1 cellular context compared by ENCODE assay signal in genomic region chr7:108525985-108526767, GRCh38.
A peak's percentile ranks its signal among the peaks of the same experiment; 100 is the strongest.
TF ChIP-seq lines count a peak whose summit lies in the region.

PNPLA8 (minus strand) TSS chr7:108526135; CDS start chr7:108515491, 10,644 bp downstream.

TF ChIP-seq in HepG2, 621 proteins besides CTCF, POLR2A, EP300 and RAD21 (continued from another document and continues in another):
- TF ChIP-seq ZNF329 (CRISPR knock-in tag; IDR thresholded peaks at IDR 0.05; ENCODE audit: low read depth) (peak; percentile 87; the same call in 1 of the 2 replicates), SAP130 (CRISPR knock-in tag; IDR thresholded peaks at IDR 0.05; ENCODE audit: low read depth) (peak; percentile 97), ZFX (CRISPR knock-in tag; IDR thresholded peaks at IDR 0.05; ENCODE audit: low read depth) (peak; percentile 91), ZFP82 (CRISPR knock-in tag; IDR thresholded peaks at IDR 0.05; ENCODE audit: borderline replicate concordance) (peak; percentile 49; the same call in 1 of the 2 replicates), ZSCAN9 (CRISPR knock-in tag; IDR thresholded peaks at IDR 0.05; ENCODE audit: borderline replicate concordance) (0 out of 2 replicates have a peak, but pooled peaks have one; percentile 13), ZNF367 (CRISPR knock-in tag; IDR thresholded peaks at IDR 0.05; ENCODE audit: borderline replicate concordance) (no peak), ZNF709 (CRISPR knock-in tag; IDR thresholded peaks at IDR 0.05) (peak; percentile 72; the same call in 1 of the 2 replicates), IKZF5 (CRISPR knock-in tag; IDR thresholded peaks at IDR 0.05) (0 out of 2 replicates have a peak, but pooled peaks have one; percentile 27), ZNF570 (CRISPR knock-in tag; IDR thresholded peaks at IDR 0.05; ENCODE audit: borderline replicate concordance) (no peak), ZMYM4 (CRISPR knock-in tag; IDR thresholded peaks at IDR 0.05) (peak; percentile 98), ZNF83 (CRISPR knock-in tag; IDR thresholded peaks at IDR 0.05; ENCODE audit: borderline replicate concordance) (no peak), BCL6 (CRISPR knock-in tag; IDR thresholded peaks at IDR 0.05) (peak; percentile 31; the same call in 1 of the 2 replicates), ZNF678 (CRISPR knock-in tag; IDR thresholded peaks at IDR 0.05) (0 out of 2 replicates have a peak, but pooled peaks have one; percentile 44), ZNF550 (CRISPR knock-in tag; IDR thresholded peaks at IDR 0.05; ENCODE audit: borderline replicate concordance) (no peak), HMGXB3 (CRISPR knock-in tag; IDR thresholded peaks at IDR 0.05; ENCODE audit: borderline replicate concordance) (no peak), ERF (CRISPR knock-in tag; IDR thresholded peaks at IDR 0.05) (peak; percentile 67), MNT (IDR thresholded peaks at IDR 0.05) (peak; percentile 77), FIP1L1 (IDR thresholded peaks at IDR 0.05; ENCODE audit: borderline replicate concordance, insufficient read depth, low read depth, low read length) (no peak), SIN3B (IDR thresholded peaks at IDR 0.05; ENCODE audit: low read length) (0 out of 2 replicates have a peak, but pooled peaks have one; percentile 29), ZSCAN25 (CRISPR knock-in tag; IDR thresholded peaks at IDR 0.05) (0 out of 2 replicates have a peak, but pooled peaks have one; percentile 32), TMF1 (CRISPR knock-in tag; IDR thresholded peaks at IDR 0.05; ENCODE audit: low read depth) (no peak), ZNF354B (CRISPR knock-in tag; IDR thresholded peaks at IDR 0.05) (no peak), ZNF24 (IDR thresholded peaks at IDR 0.05) (no peak), TBX2 (CRISPR knock-in tag; IDR thresholded peaks at IDR 0.05; ENCODE audit: borderline replicate concordance) (peak; percentile 90), REPIN1 (CRISPR knock-in tag; IDR thresholded peaks at IDR 0.05; ENCODE audit: borderline replicate concordance, low read depth) (peak; percentile 95), ZNF260 (CRISPR knock-in tag; IDR thresholded peaks at IDR 0.05; ENCODE audit: borderline replicate concordance, low read depth) (no peak), AFF4 (CRISPR knock-in tag; IDR thresholded peaks at IDR 0.05) (no peak), ZNF503 (CRISPR knock-in tag; IDR thresholded peaks at IDR 0.05) (no peak), HOXA9 (CRISPR knock-in tag; IDR thresholded peaks at IDR 0.05; ENCODE audit: borderline replicate concordance) (no peak), ZNF574 (CRISPR knock-in tag; IDR thresholded peaks at IDR 0.05) (peak; percentile 76; the same call in 1 of the 2 replicates), ZNF788 (CRISPR knock-in tag; IDR thresholded peaks at IDR 0.05; ENCODE audit: borderline replicate concordance) (no peak; the same call in 1 of the 2 replicates), ZFP36L1 (CRISPR knock-in tag; IDR thresholded peaks at IDR 0.05) (peak; percentile 82), HDAC2 (CRISPR knock-in tag; IDR thresholded peaks at IDR 0.05) (peak; percentile 34; the same call in 1 of the 2 replicates), IRF2 (CRISPR knock-in tag; IDR thresholded peaks at IDR 0.05) (peak; percentile 87), RELA (CRISPR knock-in tag; IDR thresholded peaks at IDR 0.05) (0 out of 2 replicates have a peak, but pooled peaks have one; percentile 19), ZMAT3 (CRISPR knock-in tag; conservative IDR thresholded peaks at IDR 0.05) (no peak), ZNF800 (CRISPR knock-in tag; IDR thresholded peaks at IDR 0.05) (no peak), KDM3A (CRISPR knock-in tag; IDR thresholded peaks at IDR 0.05; ENCODE audit: low read depth) (no peak), KMT2B (CRISPR knock-in tag; IDR thresholded peaks at IDR 0.05) (peak; percentile 74), NCOA1 (CRISPR knock-in tag; IDR thresholded peaks at IDR 0.05) (no peak), KDM5A (IDR thresholded peaks at IDR 0.05; ENCODE audit: borderline replicate concordance, low read length) (no peak; the same call in 1 of the 2 replicates), ZNF274 (CRISPR knock-in tag; IDR thresholded peaks at IDR 0.05) (peak; percentile 56; the same call in 1 of the 2 replicates), ZNF414 (CRISPR knock-in tag; IDR thresholded peaks at IDR 0.05) (peak; percentile 77; the same call in 1 of the 2 replicates)
